ENCODE assay signal across 8 cellular contexts in genomic region chr1:184222561-184223157, GRCh38.
DNase-seq lines count a peak whose midpoint lies in the region; ATAC-seq and TF ChIP-seq lines count a peak whose summit lies in the region.

No MANE protein-coding gene starts in this region.

- WGBS in neuronal stem cell (ENCODE audit: extremely low coverage in 2 of 2, insufficient read length in 2 of 2, insufficient replicate concordance in 1 of 2), 2 donors: no CpG with 5 or more reads among the region's 12 CpGs

- H3K9me3 ChIP-seq in neuronal stem cell (replicated peaks in 1 of 2; ENCODE audit: control insufficient read depth in 2 of 2, insufficient read depth in 1 of 2, low read depth in 1 of 2, low read length in 2 of 2): no peaks in the 10 kb centered on the region
- no peaks in the 10 kb centered on the region for H3K9me3 ChIP-seq in upper lobe of right lung

- no peak overlapping the region for H3K27ac Mint-ChIP-seq in activated T-helper 17 cell treated with anti-CD3 and anti-CD28 coated beads, Interleukin-2, amount 50 U/mL, for 72 hours

- peak overlapping the region; percentile 15 for H3K4me3 ChIP-seq in fibroblast of pulmonary artery (replicated peaks; ENCODE audit: low read depth, low read length)
- no peak overlapping the region for H3K4me3 ChIP-seq in neuronal stem cell (ENCODE audit: low read length in 2 of 2)
- H3K4me3 ChIP-seq in upper lobe of right lung: peak overlapping the region; percentile 17

- ATAC-seq in GM18511 (IDR thresholded peaks at IDR 0.05; ENCODE audit: unreplicated experiment): peak; percentile 48
- peak; percentile 92 for ATAC-seq in upper lobe of right lung
- ATAC-seq in activated T-helper 17 cell treated with anti-CD3 and anti-CD28 coated beads, Interleukin-2, amount 50 U/mL, for 72 hours (replicated peaks): no peak

- no peak overlapping the region for H3K4ac ChIP-seq in neuronal stem cell (ENCODE audit: low read length)

- no peak overlapping the region for H4K91ac ChIP-seq in neuronal stem cell (ENCODE audit: low read depth, low read length, poor library complexity)

- H4K8ac ChIP-seq in neuronal stem cell (ENCODE audit: low read depth, low read length): no peak overlapping the region

- H2BK5ac ChIP-seq in neuronal stem cell (ENCODE audit: low read length): no peak overlapping the region

- H3K36me3 Mint-ChIP-seq in activated T-helper 17 cell treated with anti-CD3 and anti-CD28 coated beads, Interleukin-2, amount 50 U/mL, for 72 hours (ENCODE audit: low read depth): no peaks in the 10 kb centered on the region

- H3K27ac ChIP-seq in neuronal stem cell (replicated peaks; ENCODE audit: low read length) (no peak overlapping the region), upper lobe of right lung (no peak overlapping the region)

- no peak overlapping the region for H2BK15ac ChIP-seq in neuronal stem cell (ENCODE audit: low read length)

- no peak overlapping the region for H3K4me3 Mint-ChIP-seq in activated T-helper 17 cell treated with anti-CD3 and anti-CD28 coated beads, Interleukin-2, amount 50 U/mL, for 72 hours

- H2AK5ac ChIP-seq in neuronal stem cell (ENCODE audit: low read depth, low read length): peak overlapping the region; percentile 5

- no peak overlapping the region for H3K23ac ChIP-seq in neuronal stem cell (ENCODE audit: low read depth, low read length, poor library complexity)

- H3K4me2 ChIP-seq in neuronal stem cell (ENCODE audit: insufficient read depth, low read length, poor library complexity, severe bottlenecking): no peak overlapping the region

- peak; percentile 100 for TF ChIP-seq CTCF in fibroblast of pulmonary artery (IDR thresholded peaks at IDR 0.05; ENCODE audit: low read length, missing control alignments)
- peak; percentile 95 for TF ChIP-seq CTCF in upper lobe of right lung (IDR thresholded peaks at IDR 0.05)

- no peak overlapping the region for H2BK120ac ChIP-seq in neuronal stem cell (ENCODE audit: low read depth, low read length)

- no peaks in the 10 kb centered on the region for H3K4me1 Mint-ChIP-seq in activated T-helper 17 cell treated with anti-CD3 and anti-CD28 coated beads, Interleukin-2, amount 50 U/mL, for 72 hours

- no peak overlapping the region for H3K9ac ChIP-seq in neuronal stem cell (ENCODE audit: low read depth, low read length, poor library complexity)

- H3K14ac ChIP-seq in neuronal stem cell (ENCODE audit: low read length): no peak overlapping the region

- no peaks in the 10 kb centered on the region for H3K27me3 Mint-ChIP-seq in activated T-helper 17 cell treated with anti-CD3 and anti-CD28 coated beads, Interleukin-2, amount 50 U/mL, for 72 hours

- H3K27me3 ChIP-seq in neuronal stem cell (ENCODE audit: control insufficient read depth in 3 of 3, insufficient read depth in 3 of 3, low read depth in 1 of 3, low read length in 3 of 3): peaks cover 0 to 5% (median 0%) of the 10 kb centered on the region in 3 experiments
- H3K27me3 ChIP-seq in upper lobe of right lung: no peaks in the 10 kb centered on the region

- no peaks in the 10 kb centered on the region for H3K9me3 Mint-ChIP-seq in activated T-helper 17 cell treated with anti-CD3 and anti-CD28 coated beads, Interleukin-2, amount 50 U/mL, for 72 hours

- H2BK12ac ChIP-seq in neuronal stem cell (ENCODE audit: low read length): no peak overlapping the region

- H3K36me3 ChIP-seq in neuronal stem cell (replicated peaks in 1 of 2; ENCODE audit: control insufficient read depth in 2 of 2, insufficient read depth in 2 of 2, low read length in 2 of 2) (no peaks in the 10 kb centered on the region), upper lobe of right lung (no peaks in the 10 kb centered on the region)

- H2AFZ ChIP-seq in neuronal stem cell (ENCODE audit: low read length): no peak overlapping the region

- DNase-seq in AML-193 (lab: John Stamatoyannopoulos, UW): peak; percentile 37 to 45
- DNase-seq in NCI-H69 (lab: John Stamatoyannopoulos, UW): peak; percentile 63
- DNase-seq in activated T-cell treated with anti-CD3 and anti-CD28 coated beads for 4 hours: peak; percentile 30
- DNase-seq in fibroblast of pulmonary artery (ENCODE audit: low read depth): peak; percentile 74
- no peak for DNase-seq in neuronal stem cell (ENCODE audit: low spot score)
- DNase-seq in upper lobe of right lung: no peak

- H3K18ac ChIP-seq in neuronal stem cell (ENCODE audit: low read length): peak overlapping the region; percentile 5

- intact Hi-C loops in upper lobe of right lung (cut with DNase I): loop anchor here (5.0 kb wide), 1 partner anchor 145 kb away; no protein-coding TSS in a partner anchor

- H3K79me1 ChIP-seq in neuronal stem cell (ENCODE audit: low read depth, low read length): no peaks in the 10 kb centered on the region

- peaks cover 0 to 8% of the 10 kb centered on the region in 2 donors for H3K4me1 ChIP-seq in neuronal stem cell (ENCODE audit: control insufficient read depth in 2 of 2, insufficient read depth in 1 of 2, low read depth in 1 of 2, low read length in 2 of 2)
- H3K4me1 ChIP-seq in upper lobe of right lung: no peaks in the 10 kb centered on the region

Comparison
In these comparisons a context has a peak if more than half of its experiments do, and no peak if none do; other contexts are left out.
1. DNase-seq: peak in AML-193 (2 of 2), NCI-H69 (single experiment), activated T-cell treated with anti-CD3 and anti-CD28 coated beads for 4 hours (single experiment) and fibroblast of pulmonary artery (single experiment); none in neuronal stem cell (single experiment) and upper lobe of right lung (single experiment).
2. H3K4me3 ChIP-seq: peak in fibroblast of pulmonary artery (single experiment) and upper lobe of right lung (single experiment); none in neuronal stem cell (0 of 2).